ENCODE assay signal across 11 cellular contexts in genomic region chr19:54322934-54323333, GRCh38. TPM values are rescaled to one million over a fixed set of nuclear protein-coding genes. Genes with fewer than 3 reads are reported as not detected.
"Had no signal": no experiment of that assay in that cellular context is flagged by ENCODE, and none has a peak within 500 bp of the region (broad histone marks: within the 10 kb centered on the region; RNA-seq: fewer than 3 reads in every experiment).

No MANE protein-coding gene starts in this region.

RNA-seq across cellular contexts. Expression of gene LILRA5, which starts 10.0 kb away (rescaled TPM):
- total RNA-seq: activated CD4-positive, alpha-beta memory T cell treated with anti-CD3 and anti-CD28 coated beads for 36 hours; activated CD4-positive, alpha-beta T cell treated with anti-CD3 and anti-CD28 coated beads, Interleukin-2, amount 10 ng/mL, durations not matched to agents 7 days and 5 days; activated CD8-positive, alpha-beta memory T cell treated with anti-CD3 and anti-CD28 coated beads for 36 hours; activated naive CD4-positive, alpha-beta T cell treated with anti-CD3 and anti-CD28 coated beads for 36 hours; activated T-helper 17 cell treated with anti-CD3 and anti-CD28 coated beads, Interleukin-2, amount 50 U/mL, for 72 hours; astrocyte; cardiac muscle cell; OCI-LY7; SJSA1; T-helper 1 cell treated with Interleukin-12 subunit alpha and Interleukin-12 subunit beta and Interleukin-4 antibody, amounts not matched to agents 30 ng/mL and 1 ng/mL, for 36 hours had no signal
- polyA plus RNA-seq: cardiac muscle cell had no signal

RNA-seq across cellular contexts. Expression of gene LILRA4, which starts 16.0 kb away (rescaled TPM):
- total RNA-seq: activated CD4-positive, alpha-beta memory T cell treated with anti-CD3 and anti-CD28 coated beads for 36 hours; activated CD4-positive, alpha-beta T cell treated with anti-CD3 and anti-CD28 coated beads, Interleukin-2, amount 10 ng/mL, durations not matched to agents 7 days and 5 days; activated CD8-positive, alpha-beta memory T cell treated with anti-CD3 and anti-CD28 coated beads for 36 hours; activated naive CD4-positive, alpha-beta T cell treated with anti-CD3 and anti-CD28 coated beads for 36 hours; activated T-helper 17 cell treated with anti-CD3 and anti-CD28 coated beads, Interleukin-2, amount 50 U/mL, for 72 hours; astrocyte; cardiac muscle cell; OCI-LY7; Peyer's patch; SJSA1; T-helper 1 cell treated with Interleukin-12 subunit alpha and Interleukin-12 subunit beta and Interleukin-4 antibody, amounts not matched to agents 30 ng/mL and 1 ng/mL, for 36 hours had no signal
- polyA plus RNA-seq: cardiac muscle cell had no signal

RNA-seq across cellular contexts. Expression of gene LAIR1, which starts 41.8 kb away (rescaled TPM):
- total RNA-seq: astrocyte, cardiac muscle cell, SJSA1 had no signal
- polyA plus RNA-seq: cardiac muscle cell had no signal

RNA-seq across cellular contexts. Expression of gene LILRB2, which starts 42.0 kb away (rescaled TPM):
- total RNA-seq: activated CD4-positive, alpha-beta memory T cell treated with anti-CD3 and anti-CD28 coated beads for 36 hours; activated CD4-positive, alpha-beta T cell treated with anti-CD3 and anti-CD28 coated beads, Interleukin-2, amount 10 ng/mL, durations not matched to agents 7 days and 5 days; activated CD8-positive, alpha-beta memory T cell treated with anti-CD3 and anti-CD28 coated beads for 36 hours; activated naive CD4-positive, alpha-beta T cell treated with anti-CD3 and anti-CD28 coated beads for 36 hours; activated T-helper 17 cell treated with anti-CD3 and anti-CD28 coated beads, Interleukin-2, amount 50 U/mL, for 72 hours; astrocyte; cardiac muscle cell; OCI-LY7; SJSA1; T-helper 1 cell treated with Interleukin-12 subunit alpha and Interleukin-12 subunit beta and Interleukin-4 antibody, amounts not matched to agents 30 ng/mL and 1 ng/mL, for 36 hours had no signal
- polyA plus RNA-seq: cardiac muscle cell had no signal
